1 cellular context compared by ENCODE assay signal in the genomic region with DNA sequence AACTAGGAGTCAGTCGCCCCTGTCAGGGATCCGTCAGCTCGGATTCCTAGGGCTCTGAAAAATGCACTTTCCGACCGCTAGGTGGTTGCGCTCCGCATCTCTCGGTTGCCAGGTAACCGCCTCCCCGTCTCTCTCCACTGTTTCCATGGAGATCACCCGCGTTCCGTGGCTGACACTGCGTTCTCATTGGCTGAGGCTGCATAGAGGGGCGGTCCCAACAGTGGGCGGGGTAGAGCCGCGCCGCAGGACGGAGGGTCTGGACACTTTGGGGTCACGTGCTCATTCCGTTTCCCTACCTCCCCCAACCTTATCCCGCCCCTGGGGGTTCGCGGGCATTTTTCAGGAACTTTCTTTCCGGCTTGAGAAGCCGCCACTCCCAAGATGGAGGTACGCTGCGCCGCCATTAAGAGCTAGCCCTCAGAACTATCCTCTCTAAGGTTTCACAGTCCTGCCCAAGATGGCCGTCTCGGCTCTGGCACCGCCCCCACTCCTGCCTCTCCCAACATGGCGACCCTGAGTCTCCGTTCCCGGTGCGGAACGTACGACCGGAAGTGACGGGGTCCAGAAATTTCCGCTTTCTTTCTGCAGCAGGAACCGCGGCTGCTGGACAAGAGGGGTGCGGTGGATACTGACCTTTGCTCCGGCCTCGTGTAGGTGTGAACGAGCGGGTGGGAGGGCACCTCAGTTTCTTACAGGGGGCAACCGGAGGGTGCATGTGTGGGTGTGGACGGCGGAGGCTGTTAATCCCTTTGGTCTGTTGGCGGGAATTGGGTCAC.
TF ChIP-seq lines count a peak whose summit lies in the region.

A gene (minus strand): TSS at position 65 of the 776 bp plus-strand sequence. CDS start 105 bp downstream, outside the sequence.
A gene with protein sequence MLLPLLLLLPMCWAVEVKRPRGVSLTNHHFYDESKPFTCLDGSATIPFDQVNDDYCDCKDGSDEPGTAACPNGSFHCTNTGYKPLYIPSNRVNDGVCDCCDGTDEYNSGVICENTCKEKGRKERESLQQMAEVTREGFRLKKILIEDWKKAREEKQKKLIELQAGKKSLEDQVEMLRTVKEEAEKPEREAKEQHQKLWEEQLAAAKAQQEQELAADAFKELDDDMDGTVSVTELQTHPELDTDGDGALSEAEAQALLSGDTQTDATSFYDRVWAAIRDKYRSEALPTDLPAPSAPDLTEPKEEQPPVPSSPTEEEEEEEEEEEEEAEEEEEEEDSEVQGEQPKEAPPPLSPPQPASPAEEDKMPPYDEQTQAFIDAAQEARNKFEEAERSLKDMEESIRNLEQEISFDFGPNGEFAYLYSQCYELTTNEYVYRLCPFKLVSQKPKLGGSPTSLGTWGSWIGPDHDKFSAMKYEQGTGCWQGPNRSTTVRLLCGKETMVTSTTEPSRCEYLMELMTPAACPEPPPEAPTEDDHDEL (plus strand): TSS at position 579 of the 776 bp plus-strand sequence. CDS start 483 bp downstream, outside the sequence.

TF ChIP-seq in HepG2, 621 proteins besides CTCF, POLR2A, EP300 and RAD21 (continued from another document and continues in another):
- TF ChIP-seq, protein P1, sequence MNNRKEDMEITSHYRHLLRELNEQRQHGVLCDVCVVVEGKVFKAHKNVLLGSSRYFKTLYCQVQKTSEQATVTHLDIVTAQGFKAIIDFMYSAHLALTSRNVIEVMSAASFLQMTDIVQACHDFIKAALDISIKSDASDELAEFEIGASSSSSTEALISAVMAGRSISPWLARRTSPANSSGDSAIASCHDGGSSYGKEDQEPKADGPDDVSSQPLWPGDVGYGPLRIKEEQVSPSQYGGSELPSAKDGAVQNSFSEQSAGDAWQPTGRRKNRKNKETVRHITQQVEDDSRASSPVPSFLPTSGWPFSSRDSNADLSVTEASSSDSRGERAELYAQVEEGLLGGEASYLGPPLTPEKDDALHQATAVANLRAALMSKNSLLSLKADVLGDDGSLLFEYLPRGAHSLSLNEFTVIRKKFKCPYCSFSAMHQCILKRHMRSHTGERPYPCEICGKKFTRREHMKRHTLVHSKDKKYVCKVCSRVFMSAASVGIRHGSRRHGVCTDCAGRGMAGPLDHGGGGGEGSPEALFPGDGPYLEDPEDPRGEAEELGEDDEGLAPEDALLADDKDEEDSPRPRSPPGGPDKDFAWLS (CRISPR knock-in tag; IDR thresholded peaks at IDR 0.05; ENCODE audit: borderline replicate concordance), result no peak
- TF ChIP-seq, protein P2, sequence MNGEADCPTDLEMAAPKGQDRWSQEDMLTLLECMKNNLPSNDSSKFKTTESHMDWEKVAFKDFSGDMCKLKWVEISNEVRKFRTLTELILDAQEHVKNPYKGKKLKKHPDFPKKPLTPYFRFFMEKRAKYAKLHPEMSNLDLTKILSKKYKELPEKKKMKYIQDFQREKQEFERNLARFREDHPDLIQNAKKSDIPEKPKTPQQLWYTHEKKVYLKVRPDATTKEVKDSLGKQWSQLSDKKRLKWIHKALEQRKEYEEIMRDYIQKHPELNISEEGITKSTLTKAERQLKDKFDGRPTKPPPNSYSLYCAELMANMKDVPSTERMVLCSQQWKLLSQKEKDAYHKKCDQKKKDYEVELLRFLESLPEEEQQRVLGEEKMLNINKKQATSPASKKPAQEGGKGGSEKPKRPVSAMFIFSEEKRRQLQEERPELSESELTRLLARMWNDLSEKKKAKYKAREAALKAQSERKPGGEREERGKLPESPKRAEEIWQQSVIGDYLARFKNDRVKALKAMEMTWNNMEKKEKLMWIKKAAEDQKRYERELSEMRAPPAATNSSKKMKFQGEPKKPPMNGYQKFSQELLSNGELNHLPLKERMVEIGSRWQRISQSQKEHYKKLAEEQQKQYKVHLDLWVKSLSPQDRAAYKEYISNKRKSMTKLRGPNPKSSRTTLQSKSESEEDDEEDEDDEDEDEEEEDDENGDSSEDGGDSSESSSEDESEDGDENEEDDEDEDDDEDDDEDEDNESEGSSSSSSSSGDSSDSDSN (CRISPR knock-in tag; IDR thresholded peaks at IDR 0.05), result peak; percentile 49; the same call in 1 of the 2 replicates
- TF ChIP-seq ISL2 (CRISPR knock-in tag; IDR thresholded peaks at IDR 0.05), result peak; percentile 55; the same call in 1 of the 2 replicates
- TF ChIP-seq HNF4A (CRISPR knock-in tag; IDR thresholded peaks at IDR 0.05), result peak; percentile 93
- no peak for TF ChIP-seq TAF15 (IDR thresholded peaks at IDR 0.05; ENCODE audit: low read depth, low read length, poor library complexity, severe bottlenecking)
- TF ChIP-seq, protein P3, sequence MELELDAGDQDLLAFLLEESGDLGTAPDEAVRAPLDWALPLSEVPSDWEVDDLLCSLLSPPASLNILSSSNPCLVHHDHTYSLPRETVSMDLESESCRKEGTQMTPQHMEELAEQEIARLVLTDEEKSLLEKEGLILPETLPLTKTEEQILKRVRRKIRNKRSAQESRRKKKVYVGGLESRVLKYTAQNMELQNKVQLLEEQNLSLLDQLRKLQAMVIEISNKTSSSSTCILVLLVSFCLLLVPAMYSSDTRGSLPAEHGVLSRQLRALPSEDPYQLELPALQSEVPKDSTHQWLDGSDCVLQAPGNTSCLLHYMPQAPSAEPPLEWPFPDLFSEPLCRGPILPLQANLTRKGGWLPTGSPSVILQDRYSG (CRISPR knock-in tag; IDR thresholded peaks at IDR 0.05), result 0 out of 2 replicates have a peak, but pooled peaks have one; percentile 57
- TF ChIP-seq BRD4 (CRISPR knock-in tag; IDR thresholded peaks at IDR 0.05), result 0 out of 2 replicates have a peak, but pooled peaks have one; percentile 63
- TF ChIP-seq, protein P4, sequence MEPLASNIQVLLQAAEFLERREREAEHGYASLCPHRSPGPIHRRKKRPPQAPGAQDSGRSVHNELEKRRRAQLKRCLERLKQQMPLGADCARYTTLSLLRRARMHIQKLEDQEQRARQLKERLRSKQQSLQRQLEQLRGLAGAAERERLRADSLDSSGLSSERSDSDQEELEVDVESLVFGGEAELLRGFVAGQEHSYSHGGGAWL (CRISPR knock-in tag; IDR thresholded peaks at IDR 0.05), result peak; percentile 23; the same call in 1 of the 2 replicates
- TF ChIP-seq ZSCAN25 (CRISPR knock-in tag; IDR thresholded peaks at IDR 0.05), result 0 out of 2 replicates have a peak, but pooled peaks have one; percentile 49
- peak; percentile 3 for TF ChIP-seq JARID2 (CRISPR knock-in tag; IDR thresholded peaks at IDR 0.05; ENCODE audit: insufficient replicate concordance)
- peak; percentile 94; the same call in 1 of the 2 replicates for TF ChIP-seq SIN3A (IDR thresholded peaks at IDR 0.05; ENCODE audit: borderline replicate concordance, low read depth, low read length)
- TF ChIP-seq ZSCAN31 (CRISPR knock-in tag; IDR thresholded peaks at IDR 0.05; ENCODE audit: low read depth), result peak; percentile 54
- no peak for TF ChIP-seq ZNF260 (CRISPR knock-in tag; IDR thresholded peaks at IDR 0.05; ENCODE audit: borderline replicate concordance, low read depth)
- peak; percentile 87 for TF ChIP-seq ZNF350 (CRISPR knock-in tag; IDR thresholded peaks at IDR 0.05; ENCODE audit: borderline replicate concordance, low read depth)
- TF ChIP-seq FLYWCH1 (CRISPR knock-in tag; IDR thresholded peaks at IDR 0.05), result no peak
- TF ChIP-seq ZMAT3 (CRISPR knock-in tag; conservative IDR thresholded peaks at IDR 0.05), result 0 out of 2 replicates have a peak, but pooled peaks have one; percentile 46
- peak; percentile 98 for TF ChIP-seq CREM (IDR thresholded peaks at IDR 0.05)
- TF ChIP-seq CREM (CRISPR knock-in tag; IDR thresholded peaks at IDR 0.05), result no peak; the same call in 1 of the 2 replicates
- TF ChIP-seq ZSCAN9 (CRISPR knock-in tag; IDR thresholded peaks at IDR 0.05; ENCODE audit: borderline replicate concordance), result no peak
- TF ChIP-seq ZNF605 (CRISPR knock-in tag; IDR thresholded peaks at IDR 0.05), result peak; percentile 67
- TF ChIP-seq, protein P5, sequence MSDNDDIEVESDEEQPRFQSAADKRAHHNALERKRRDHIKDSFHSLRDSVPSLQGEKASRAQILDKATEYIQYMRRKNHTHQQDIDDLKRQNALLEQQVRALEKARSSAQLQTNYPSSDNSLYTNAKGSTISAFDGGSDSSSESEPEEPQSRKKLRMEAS (IDR thresholded peaks at IDR 0.05), result peak; percentile 93
- peak; percentile 78; the same call in 1 of the 2 replicates for TF ChIP-seq ZNF337 (CRISPR knock-in tag; IDR thresholded peaks at IDR 0.05; ENCODE audit: borderline replicate concordance, low read depth)
- TF ChIP-seq KLF9 (CRISPR knock-in tag; IDR thresholded peaks at IDR 0.05; ENCODE audit: low read depth), result no peak
- TF ChIP-seq GABPA (IDR thresholded peaks at IDR 0.05; ENCODE audit: low read depth, low read length), result peak; percentile 93
- TF ChIP-seq GABPA (CRISPR knock-in tag; IDR thresholded peaks at IDR 0.05; ENCODE audit: low read depth), result peak; percentile 99
- TF ChIP-seq BHLHE40 (IDR thresholded peaks at IDR 0.05; ENCODE audit: low read length), result peak; percentile 87
- no peak for TF ChIP-seq ZNF235 (CRISPR knock-in tag; IDR thresholded peaks at IDR 0.05; ENCODE audit: borderline replicate concordance)
- TF ChIP-seq, protein P6, sequence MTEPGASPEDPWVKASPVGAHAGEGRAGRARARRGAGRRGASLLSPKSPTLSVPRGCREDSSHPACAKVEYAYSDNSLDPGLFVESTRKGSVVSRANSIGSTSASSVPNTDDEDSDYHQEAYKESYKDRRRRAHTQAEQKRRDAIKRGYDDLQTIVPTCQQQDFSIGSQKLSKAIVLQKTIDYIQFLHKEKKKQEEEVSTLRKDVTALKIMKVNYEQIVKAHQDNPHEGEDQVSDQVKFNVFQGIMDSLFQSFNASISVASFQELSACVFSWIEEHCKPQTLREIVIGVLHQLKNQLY (CRISPR knock-in tag; IDR thresholded peaks at IDR 0.05), result peak; percentile 28; the same call in 1 of the 2 replicates
- TF ChIP-seq, protein P7, sequence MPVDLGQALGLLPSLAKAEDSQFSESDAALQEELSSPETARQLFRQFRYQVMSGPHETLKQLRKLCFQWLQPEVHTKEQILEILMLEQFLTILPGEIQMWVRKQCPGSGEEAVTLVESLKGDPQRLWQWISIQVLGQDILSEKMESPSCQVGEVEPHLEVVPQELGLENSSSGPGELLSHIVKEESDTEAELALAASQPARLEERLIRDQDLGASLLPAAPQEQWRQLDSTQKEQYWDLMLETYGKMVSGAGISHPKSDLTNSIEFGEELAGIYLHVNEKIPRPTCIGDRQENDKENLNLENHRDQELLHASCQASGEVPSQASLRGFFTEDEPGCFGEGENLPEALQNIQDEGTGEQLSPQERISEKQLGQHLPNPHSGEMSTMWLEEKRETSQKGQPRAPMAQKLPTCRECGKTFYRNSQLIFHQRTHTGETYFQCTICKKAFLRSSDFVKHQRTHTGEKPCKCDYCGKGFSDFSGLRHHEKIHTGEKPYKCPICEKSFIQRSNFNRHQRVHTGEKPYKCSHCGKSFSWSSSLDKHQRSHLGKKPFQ (CRISPR knock-in tag; IDR thresholded peaks at IDR 0.05; ENCODE audit: insufficient replicate concordance), result peak; percentile 31
- TF ChIP-seq, protein P8, sequence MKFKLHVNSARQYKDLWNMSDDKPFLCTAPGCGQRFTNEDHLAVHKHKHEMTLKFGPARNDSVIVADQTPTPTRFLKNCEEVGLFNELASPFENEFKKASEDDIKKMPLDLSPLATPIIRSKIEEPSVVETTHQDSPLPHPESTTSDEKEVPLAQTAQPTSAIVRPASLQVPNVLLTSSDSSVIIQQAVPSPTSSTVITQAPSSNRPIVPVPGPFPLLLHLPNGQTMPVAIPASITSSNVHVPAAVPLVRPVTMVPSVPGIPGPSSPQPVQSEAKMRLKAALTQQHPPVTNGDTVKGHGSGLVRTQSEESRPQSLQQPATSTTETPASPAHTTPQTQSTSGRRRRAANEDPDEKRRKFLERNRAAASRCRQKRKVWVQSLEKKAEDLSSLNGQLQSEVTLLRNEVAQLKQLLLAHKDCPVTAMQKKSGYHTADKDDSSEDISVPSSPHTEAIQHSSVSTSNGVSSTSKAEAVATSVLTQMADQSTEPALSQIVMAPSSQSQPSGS (CRISPR knock-in tag; IDR thresholded peaks at IDR 0.05), result peak; percentile 62; the same call in 1 of the 2 replicates
- no peak for TF ChIP-seq ZFP41 (CRISPR knock-in tag; IDR thresholded peaks at IDR 0.05; ENCODE audit: borderline replicate concordance)
- TF ChIP-seq, protein P9, sequence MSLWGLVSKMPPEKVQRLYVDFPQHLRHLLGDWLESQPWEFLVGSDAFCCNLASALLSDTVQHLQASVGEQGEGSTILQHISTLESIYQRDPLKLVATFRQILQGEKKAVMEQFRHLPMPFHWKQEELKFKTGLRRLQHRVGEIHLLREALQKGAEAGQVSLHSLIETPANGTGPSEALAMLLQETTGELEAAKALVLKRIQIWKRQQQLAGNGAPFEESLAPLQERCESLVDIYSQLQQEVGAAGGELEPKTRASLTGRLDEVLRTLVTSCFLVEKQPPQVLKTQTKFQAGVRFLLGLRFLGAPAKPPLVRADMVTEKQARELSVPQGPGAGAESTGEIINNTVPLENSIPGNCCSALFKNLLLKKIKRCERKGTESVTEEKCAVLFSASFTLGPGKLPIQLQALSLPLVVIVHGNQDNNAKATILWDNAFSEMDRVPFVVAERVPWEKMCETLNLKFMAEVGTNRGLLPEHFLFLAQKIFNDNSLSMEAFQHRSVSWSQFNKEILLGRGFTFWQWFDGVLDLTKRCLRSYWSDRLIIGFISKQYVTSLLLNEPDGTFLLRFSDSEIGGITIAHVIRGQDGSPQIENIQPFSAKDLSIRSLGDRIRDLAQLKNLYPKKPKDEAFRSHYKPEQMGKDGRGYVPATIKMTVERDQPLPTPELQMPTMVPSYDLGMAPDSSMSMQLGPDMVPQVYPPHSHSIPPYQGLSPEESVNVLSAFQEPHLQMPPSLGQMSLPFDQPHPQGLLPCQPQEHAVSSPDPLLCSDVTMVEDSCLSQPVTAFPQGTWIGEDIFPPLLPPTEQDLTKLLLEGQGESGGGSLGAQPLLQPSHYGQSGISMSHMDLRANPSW (CRISPR knock-in tag; IDR thresholded peaks at IDR 0.05; ENCODE audit: borderline replicate concordance), result peak; percentile 55; the same call in 1 of the 2 replicates
- no peak; the same call in 1 of the 2 replicates for TF ChIP-seq ONECUT2 (CRISPR knock-in tag; IDR thresholded peaks at IDR 0.05)
- peak; percentile 63; the same call in 1 of the 2 replicates for TF ChIP-seq ZC3H13 (CRISPR knock-in tag; IDR thresholded peaks at IDR 0.05)
- TF ChIP-seq FOXA1 (IDR thresholded peaks at IDR 0.05), result no peak
- no peak for TF ChIP-seq FOXA1 (CRISPR knock-in tag; IDR thresholded peaks at IDR 0.05)
- peak; percentile 41 for TF ChIP-seq ZNF124 (CRISPR knock-in tag; IDR thresholded peaks at IDR 0.05)
- no peak for TF ChIP-seq ZNF343 (CRISPR knock-in tag; IDR thresholded peaks at IDR 0.05)
- TF ChIP-seq FOXJ3 (CRISPR knock-in tag; IDR thresholded peaks at IDR 0.05; ENCODE audit: borderline replicate concordance), result no peak
- peak; percentile 88; the same call in 1 of the 2 replicates for TF ChIP-seq GLI4 (CRISPR knock-in tag; IDR thresholded peaks at IDR 0.05; ENCODE audit: borderline replicate concordance)
- no peak; the same call in none of the 2 replicates for TF ChIP-seq ZNF557 (CRISPR knock-in tag; IDR thresholded peaks at IDR 0.05)
- TF ChIP-seq PAX8 (CRISPR knock-in tag; IDR thresholded peaks at IDR 0.05; ENCODE audit: borderline replicate concordance), result no peak
- peak; percentile 40 for TF ChIP-seq SMC3 (IDR thresholded peaks at IDR 0.05; ENCODE audit: low read length)
- TF ChIP-seq ADNP (CRISPR knock-in tag; IDR thresholded peaks at IDR 0.05), result no peak
- TF ChIP-seq SRSF1 (optimal IDR thresholded peaks at IDR 0.05; ENCODE audit: low read depth, low read length), result peak; percentile 33
- TF ChIP-seq JUN (CRISPR knock-in tag; IDR thresholded peaks at IDR 0.05), result no peak
- no peak for TF ChIP-seq ZKSCAN1 (IDR thresholded peaks at IDR 0.05; ENCODE audit: low read length)
- peak; percentile 27; the same call in 1 of the 2 replicates for TF ChIP-seq NR2F2 (IDR thresholded peaks at IDR 0.05; ENCODE audit: borderline replicate concordance, low read depth)
- no peak for TF ChIP-seq ZNF850 (CRISPR knock-in tag; conservative IDR thresholded peaks at IDR 0.05)
- TF ChIP-seq MZF1 (CRISPR knock-in tag; IDR thresholded peaks at IDR 0.05; ENCODE audit: borderline replicate concordance), result 0 out of 2 replicates have a peak, but pooled peaks have one; percentile 16
- no peak for TF ChIP-seq U2AF2 (IDR thresholded peaks at IDR 0.05; ENCODE audit: low read depth, low read length)
